ENCODE assay signal across 8 cellular contexts in genomic region chrX:74536142-74537010, GRCh38.
A peak's percentile ranks its signal among the peaks of the same experiment; 100 is the strongest.
DNase-seq lines count a peak whose midpoint lies in the region; ATAC-seq and TF ChIP-seq lines count a peak whose summit lies in the region.

No MANE protein-coding gene starts in this region.

- peaks cover 7 to 16% of the 10 kb centered on the region in 2 experiments for H3K4me1 ChIP-seq in neutrophil (ENCODE audit: control insufficient read depth in 1 of 2, insufficient read depth in 1 of 2, low read depth in 1 of 2, low read length in 1 of 2)

- intact Hi-C loops in head of caudate nucleus (cut with DNase I) = loop anchor here (10.0 kb wide), 1 partner anchor 112 kb away; the partner anchor contains the start of gene SLC16A2

- peak; percentile 44 for ATAC-seq in GM21576 (IDR thresholded peaks at IDR 0.05; ENCODE audit: unreplicated experiment)

- peaks cover 17% of the 10 kb centered on the region for H3K27me3 ChIP-seq in neutrophil

- TF ChIP-seq CTCF in neutrophil (IDR thresholded peaks at IDR 0.05) = no peak

- DNase-seq in DMS79 (lab: John Stamatoyannopoulos, UW) (peak; percentile 78), SHP77 treated with DMSO at 0.1 percent for 48 hours (lab: John Stamatoyannopoulos, UW) (peak; percentile 4), amniotic stem cell (lab: John Stamatoyannopoulos, UW) (peak; percentile 25), head of caudate nucleus (peak; percentile 25 to 79 (median 58)), NAMALWA (ENCODE audit: low spot score) (no peak)
- DNase-seq in Jurkat, Clone E6-1 (ENCODE audit: low read depth, low spot score) = no peak

- H3K9me3 ChIP-seq in neutrophil = no peaks in the 10 kb centered on the region

- no peaks in the 10 kb centered on the region for H3K36me3 ChIP-seq in neutrophil

- peak overlapping the region; percentile 45; the same call in 1 of the 2 replicates for H3K4me3 ChIP-seq in Jurkat, Clone E6-1 (ENCODE audit: low read length)
- H3K4me3 ChIP-seq in neutrophil (ENCODE audit: low read depth in 1 of 2, low read length in 1 of 2) = peak overlapping the region; percentile 51 to 63

- H3K27ac ChIP-seq in neutrophil = no peak overlapping the region

Comparison
In these comparisons a context has a peak if more than half of its experiments do, and no peak if none do; other contexts are left out.
1. DNase-seq: peak in DMS79 (single experiment), SHP77 treated with DMSO at 0.1 percent for 48 hours (single experiment), amniotic stem cell (single experiment) and head of caudate nucleus (42 of 42); none in Jurkat, Clone E6-1 (single experiment) and NAMALWA (single experiment).